Comparison of ENCODE assay signal across 10 cellular contexts in genomic region chr7:24251568-24251967, GRCh38. TPM values are rescaled to one million over a fixed set of nuclear protein-coding genes. Genes with fewer than 3 reads are reported as not detected.
"Had no signal": no experiment of that assay in that cellular context is flagged by ENCODE, and none has a peak within 500 bp of the region (broad histone marks: within the 10 kb centered on the region; RNA-seq: fewer than 3 reads in every experiment).

No MANE protein-coding gene starts in this region.

- ATAC-seq: HCT116, HepG2 had no signal

- H3K9ac ChIP-seq: GM23248 had no signal

- H3K4me1 ChIP-seq: HAP-1 had no signal

- H2AFZ ChIP-seq: GM23248 had no signal

- H3K4me3 ChIP-seq: GM23248, HAP-1 had no signal

- H3K9me3 ChIP-seq: HAP-1 had no signal

- H3K27ac ChIP-seq: GM23248, HL-60 had no signal

- FAIRE-seq: HepG2 had no signal

- DNase-seq: GM23248, GOT3, H7, KG1 had no signal

- H3K36me3 ChIP-seq: HAP-1 had no signal

RNA-seq across cellular contexts. Expression of gene NPY, which starts 32.4 kb away (rescaled TPM):
- total RNA-seq: GM23248, H4, H7, HepG2, HT1080 had no signal
- polyA plus RNA-seq: GM23248, HepG2 had no signal
